Comparison of ENCODE assay signal across 7 cellular contexts in genomic region chr2:55053225-55053624, GRCh38. TPM values are rescaled to one million over a fixed set of nuclear protein-coding genes. Genes with fewer than 3 reads are reported as not detected.
DNase-seq lines count a peak whose midpoint lies in the region; ATAC-seq and TF ChIP-seq lines count a peak whose summit lies in the region.
"Not testable (repeated sequence)": the region's sequence is repeated elsewhere in the genome, so short reads cannot be mapped to it uniquely, and the experiment has no call there.

No MANE protein-coding gene starts in this region.

- H4K20me1 ChIP-seq in OCI-LY1 (ENCODE audit: insufficient read depth, low read length); fibroblast of lung (ENCODE audit: control insufficient read depth, extremely low read depth, insufficient read depth, low read length): not testable (repeated sequence)

- intact Hi-C loops in CD4-positive, alpha-beta T cell (cut with DNase I, micrococcal nuclease): loop anchor here (5.0 to 10.0 kb wide), 3 partner anchors 79 to 462 kb away; partner anchors contain the start of genes CFAP36 (in 1 of the 2), CLHC1 (in 1 of the 2) and RPS27A (in 1 of the 2)

- not testable (repeated sequence) for H3K9me2 ChIP-seq in OCI-LY1 (ENCODE audit: low read depth, low read length)

- H3K27me3 ChIP-seq in CD4-positive, alpha-beta T cell (ENCODE audit: control insufficient read depth, insufficient read depth, low read length); HL-60 (ENCODE audit: insufficient read depth, poor library complexity, severe bottlenecking); OCI-LY1 (ENCODE audit: insufficient read depth, low read length); fibroblast of lung (ENCODE audit: control insufficient read depth, insufficient read depth, low read length): not testable (repeated sequence)

- H3K27ac ChIP-seq in CD4-positive, alpha-beta T cell (ENCODE audit: low read depth, low read length): peak overlapping the region; percentile 38
- H3K27ac ChIP-seq in HL-60 (replicated peaks): 0 out of 2 replicates have a peak overlapping the region, but pooled peaks have one; percentile 74
- H3K27ac ChIP-seq in OCI-LY1 (ENCODE audit: low read depth, low read length, poor library complexity, severe bottlenecking): peak overlapping the region; percentile 81
- not testable (repeated sequence) for H3K27ac ChIP-seq in fibroblast of lung (ENCODE audit: insufficient read depth, low read length)

- DNase-seq in CD4-positive, alpha-beta T cell; HL-60 (ENCODE audit: low read depth in 1 of 2, low spot score in 1 of 2); fibroblast of lung (ENCODE audit: low read depth in 2 of 2): not testable (repeated sequence)

- peaks cover 18% of the 10 kb centered on the region for H3K36me3 Mint-ChIP-seq in CD4-positive, alpha-beta T cell (ENCODE audit: low read depth)
- H3K36me3 Mint-ChIP-seq in T-helper 1 cell treated with Interleukin-12 subunit alpha and Interleukin-12 subunit beta and Interleukin-4 antibody, amounts not matched to agents 30 μg/mL and 1 μg/mL, for 36 hours (ENCODE audit: low read depth); activated naive CD4-positive, alpha-beta T cell treated with anti-CD3 and anti-CD28 coated beads, Interleukin-2, amount 50 U/mL, for 24 hours; stimulated activated memory B cell treated with anti-CD40 and anti-IgM and Interleukin-4, amounts not matched to agents 10 μg/mL and 1 μg/mL and 100 μg/mL, for 72 hours: not testable (repeated sequence)

- not testable (repeated sequence) for H3K79me2 ChIP-seq in OCI-LY1 (ENCODE audit: insufficient read depth, low read length)
- peaks cover 27% of the 10 kb centered on the region for H3K79me2 ChIP-seq in fibroblast of lung (ENCODE audit: control insufficient read depth, insufficient read depth, low read length)

- ATAC-seq in CD4-positive, alpha-beta T cell (ENCODE audit: poor library complexity); stimulated activated memory B cell treated with anti-CD40 and anti-IgM and Interleukin-4, amounts not matched to agents 10 μg/mL and 1 μg/mL and 100 μg/mL, for 72 hours: not testable (repeated sequence)

- not testable (repeated sequence) for H3K9me3 ChIP-seq in CD4-positive, alpha-beta T cell (ENCODE audit: control insufficient read depth, low read length); OCI-LY1 (ENCODE audit: low read length); fibroblast of lung (ENCODE audit: control insufficient read depth, insufficient read depth, low read depth, low read length)

- H3F3A ChIP-seq in OCI-LY1 (ENCODE audit: insufficient read depth, low read length): not testable (repeated sequence)

- not testable (repeated sequence) for TF ChIP-seq CTCF in CD4-positive, alpha-beta T cell (IDR thresholded peaks at IDR 0.05); HL-60 (IDR thresholded peaks at IDR 0.05; ENCODE audit: insufficient read depth, low read length); OCI-LY1 (IDR thresholded peaks at IDR 0.05; ENCODE audit: low read length); fibroblast of lung (conservative IDR thresholded peaks at IDR 0.05 in 1 of 2, IDR thresholded peaks at IDR 0.05 in 1 of 2; ENCODE audit: low read depth in 1 of 2, low read length in 2 of 2)

- not testable (repeated sequence) for H3K27me3 Mint-ChIP-seq in CD4-positive, alpha-beta T cell; T-helper 1 cell treated with Interleukin-12 subunit alpha and Interleukin-12 subunit beta and Interleukin-4 antibody, amounts not matched to agents 30 μg/mL and 1 μg/mL, for 36 hours (ENCODE audit: low read depth); activated naive CD4-positive, alpha-beta T cell treated with anti-CD3 and anti-CD28 coated beads, Interleukin-2, amount 50 U/mL, for 24 hours; stimulated activated memory B cell treated with anti-CD40 and anti-IgM and Interleukin-4, amounts not matched to agents 10 μg/mL and 1 μg/mL and 100 μg/mL, for 72 hours

- H3K36me3 ChIP-seq in OCI-LY1 (ENCODE audit: insufficient read depth, low read length); fibroblast of lung (ENCODE audit: control insufficient read depth, insufficient read depth, low read length): not testable (repeated sequence)

- H3K27ac Mint-ChIP-seq in CD4-positive, alpha-beta T cell: peak overlapping the region; percentile 91
- not testable (repeated sequence) for H3K27ac Mint-ChIP-seq in T-helper 1 cell treated with Interleukin-12 subunit alpha and Interleukin-12 subunit beta and Interleukin-4 antibody, amounts not matched to agents 30 μg/mL and 1 μg/mL, for 36 hours; activated naive CD4-positive, alpha-beta T cell treated with anti-CD3 and anti-CD28 coated beads, Interleukin-2, amount 50 U/mL, for 24 hours
- H3K27ac Mint-ChIP-seq in stimulated activated memory B cell treated with anti-CD40 and anti-IgM and Interleukin-4, amounts not matched to agents 10 μg/mL and 1 μg/mL and 100 μg/mL, for 72 hours: peak overlapping the region; percentile 60

- not testable (repeated sequence) for H3K4me3 Mint-ChIP-seq in CD4-positive, alpha-beta T cell; stimulated activated memory B cell treated with anti-CD40 and anti-IgM and Interleukin-4, amounts not matched to agents 10 μg/mL and 1 μg/mL and 100 μg/mL, for 72 hours
- H3K4me3 Mint-ChIP-seq in T-helper 1 cell treated with Interleukin-12 subunit alpha and Interleukin-12 subunit beta and Interleukin-4 antibody, amounts not matched to agents 30 μg/mL and 1 μg/mL, for 36 hours: peak overlapping the region; percentile 13
- H3K4me3 Mint-ChIP-seq in activated naive CD4-positive, alpha-beta T cell treated with anti-CD3 and anti-CD28 coated beads, Interleukin-2, amount 50 U/mL, for 24 hours: peak overlapping the region; percentile 8

- CTCF ChIA-PET in CD4-positive, alpha-beta T cell (lab: Charles Lee): not testable (repeated sequence)

- not testable (repeated sequence) for H3K9me3 Mint-ChIP-seq in CD4-positive, alpha-beta T cell; T-helper 1 cell treated with Interleukin-12 subunit alpha and Interleukin-12 subunit beta and Interleukin-4 antibody, amounts not matched to agents 30 μg/mL and 1 μg/mL, for 36 hours; activated naive CD4-positive, alpha-beta T cell treated with anti-CD3 and anti-CD28 coated beads, Interleukin-2, amount 50 U/mL, for 24 hours; stimulated activated memory B cell treated with anti-CD40 and anti-IgM and Interleukin-4, amounts not matched to agents 10 μg/mL and 1 μg/mL and 100 μg/mL, for 72 hours

- POLR2A ChIA-PET in CD4-positive, alpha-beta T cell (lab: Charles Lee): interaction anchor here (1.1 to 1.5 kb wide), 2 partner anchors 28 to 82 kb away, joined by 4 read pairs; no protein-coding TSS in a partner anchor

- not testable (repeated sequence) for H3K4me2 ChIP-seq in OCI-LY1 (ENCODE audit: low read length)
- peak overlapping the region; percentile 41 for H3K4me2 ChIP-seq in fibroblast of lung (ENCODE audit: extremely low read depth, insufficient read depth, low read length)

- not testable (repeated sequence) for H2AFZ ChIP-seq in OCI-LY1 (ENCODE audit: low read length); fibroblast of lung (ENCODE audit: low read length)

- H3K4me1 ChIP-seq in OCI-LY1 (ENCODE audit: insufficient read depth, low read length, severe bottlenecking): peaks cover 48% of the 10 kb centered on the region
- H3K4me1 ChIP-seq in fibroblast of lung (ENCODE audit: control insufficient read depth, extremely low read depth, insufficient read depth, low read length): not testable (repeated sequence)

- peaks cover 53% of the 10 kb centered on the region for H3K4me1 Mint-ChIP-seq in CD4-positive, alpha-beta T cell (ENCODE audit: low read depth)
- H3K4me1 Mint-ChIP-seq in T-helper 1 cell treated with Interleukin-12 subunit alpha and Interleukin-12 subunit beta and Interleukin-4 antibody, amounts not matched to agents 30 μg/mL and 1 μg/mL, for 36 hours (ENCODE audit: low read depth): peaks cover 29% of the 10 kb centered on the region
- H3K4me1 Mint-ChIP-seq in activated naive CD4-positive, alpha-beta T cell treated with anti-CD3 and anti-CD28 coated beads, Interleukin-2, amount 50 U/mL, for 24 hours: peaks cover 50% of the 10 kb centered on the region
- peaks cover 46% of the 10 kb centered on the region for H3K4me1 Mint-ChIP-seq in stimulated activated memory B cell treated with anti-CD40 and anti-IgM and Interleukin-4, amounts not matched to agents 10 μg/mL and 1 μg/mL and 100 μg/mL, for 72 hours

- H3K4me3 ChIP-seq in HL-60 (replicated peaks; ENCODE audit: insufficient read depth, low read length); OCI-LY1 (ENCODE audit: low read depth, low read length, poor library complexity, severe bottlenecking): not testable (repeated sequence)
- H3K4me3 ChIP-seq in fibroblast of lung (replicated peaks in 1 of 4; ENCODE audit: control extremely low read depth in 1 of 4, insufficient read depth in 1 of 4, low read depth in 3 of 4, low read length in 4 of 4): peak overlapping the region in 1 of 4 experiments; percentile 17

- not testable (repeated sequence) for H3K9ac ChIP-seq in OCI-LY1 (ENCODE audit: low read length); fibroblast of lung (ENCODE audit: insufficient read depth, low read length)

RNA-seq across cellular contexts. Expression of gene RTN4, which starts 3.0 kb away (rescaled TPM):
- total RNA-seq in CD4-positive, alpha-beta T cell: 10 to 100 TPM; 84.9 to 85.7 TPM
- 238 and 560 TPM in 2 replicates for total RNA-seq in fibroblast of lung
- 1,270 and 1,326 TPM in 2 replicates for polyA plus RNA-seq in fibroblast of lung
- polyA plus RNA-seq in fibroblast of lung (2012): 760 and 795 TPM in 2 replicates
- polyA minus RNA-seq in fibroblast of lung (ENCODE audit: low replicate concordance): 787 and 926 TPM in 2 replicates
